ENCODE assay signal across 8 cellular contexts in the genomic region with DNA sequence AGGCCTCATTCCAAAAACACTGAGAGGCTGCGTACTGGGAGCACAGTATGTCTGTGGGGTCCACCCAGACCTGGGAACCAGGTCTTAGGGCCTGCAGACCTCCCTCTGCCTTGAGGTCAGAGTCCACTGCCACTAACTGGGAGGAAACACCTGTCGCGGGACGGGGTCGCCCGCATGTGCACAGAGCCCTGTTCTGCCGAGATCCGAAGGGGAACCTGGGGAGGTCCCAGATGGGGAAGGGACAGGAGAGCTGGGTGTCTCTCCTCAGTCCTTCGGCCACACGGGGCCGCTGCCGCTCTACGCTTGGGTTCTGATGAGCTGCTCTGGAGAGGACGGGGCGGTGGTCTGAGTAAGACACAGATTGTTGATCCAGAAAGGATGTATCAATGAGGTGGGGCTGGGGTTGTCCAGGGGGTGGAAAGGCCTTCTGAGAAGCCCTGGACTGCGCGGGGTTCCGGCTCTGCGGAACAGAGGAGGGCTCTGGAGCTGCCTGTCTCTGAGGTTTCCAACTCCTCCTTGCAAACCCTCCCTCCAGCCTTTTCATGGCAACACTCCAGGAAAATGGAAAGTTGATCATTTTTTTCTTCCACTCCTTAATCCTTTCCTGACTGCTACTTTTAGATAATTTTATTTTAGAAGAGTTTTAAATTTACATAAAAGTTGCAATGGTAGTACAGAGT. TPM values are rescaled to one million over a fixed set of nuclear protein-coding genes. Genes with fewer than 3 reads are reported as not detected.
A peak's percentile ranks its signal among the peaks of the same experiment; 100 is the strongest.
DNase-seq lines count a peak whose midpoint lies in the region; ATAC-seq and TF ChIP-seq lines count a peak whose summit lies in the region.
"Not testable (repeated sequence)": the region's sequence is repeated elsewhere in the genome, so short reads cannot be mapped to it uniquely, and the experiment has no call there.

No MANE protein-coding gene starts in this region.

- not testable (repeated sequence) for H3K36me3 ChIP-seq in HUES6 (ENCODE audit: control insufficient read depth, insufficient read depth, low read length); iPS DF 6.9 (ENCODE audit: control insufficient read depth, insufficient read depth, low read length); aorta (ENCODE audit: control insufficient read depth in 1 of 2, insufficient read depth in 2 of 2, low read length in 1 of 2)

- not testable (repeated sequence) for H3K27ac ChIP-seq in HUES6 (ENCODE audit: low read depth, low read length); iPS DF 6.9 (ENCODE audit: low read length); aorta (ENCODE audit: low read depth in 1 of 2, low read length in 2 of 2)

- in situ Hi-C loops in GM13976 (cut with MboI; ENCODE audit: low sequenced_read_pairs, unreplicated experiment); T47D (cut with HindIII; ENCODE audit: low pct_unique_long_range_greater_than_20kb, low sequenced_read_pairs): not testable (repeated sequence)

- H3K4me3 ChIP-seq in HUES6 (ENCODE audit: low read depth, low read length) (peak overlapping the region; percentile 60), iPS DF 6.9 (ENCODE audit: low read length) (peak overlapping the region; percentile 11; the same call in 1 of the 2 replicates)
- not testable (repeated sequence) for H3K4me3 ChIP-seq in aorta (ENCODE audit: low read length in 2 of 2)

- DNase-seq in GM13976 (ENCODE audit: low spot score) (peak; percentile 87), T47D (ENCODE audit: low read depth in 1 of 2, low spot score in 1 of 2) (peak; percentile 63 to 75), sciatic nerve (ENCODE audit: low spot score) (peak; percentile 86), aorta (peak; percentile 88 to 91)
- DNase-seq in NK-92 treated with Interleukin-12 subunit alpha and Interleukin-12 subunit beta, amount 100 ng/mL, for 24 hours (lab: John Stamatoyannopoulos, UW): peak; percentile 61
- DNase-seq in activated CD4-positive, alpha-beta T cell treated with anti-CD3 and anti-CD28 coated beads for 4 hours: peak; percentile 81 to 87
- DNase-seq in iPS DF 6.9 (ENCODE audit: low read depth, low spot score): not testable (repeated sequence)

- H3K9me3 ChIP-seq in HUES6 (ENCODE audit: control insufficient read depth, insufficient read depth, low read depth, low read length); iPS DF 6.9 (ENCODE audit: control insufficient read depth, insufficient read depth, low read length); aorta (ENCODE audit: control insufficient read depth, low read length): not testable (repeated sequence)

- not testable (repeated sequence) for H3K9ac ChIP-seq in HUES6 (ENCODE audit: low read length)

- peak; percentile 86 for TF ChIP-seq CTCF in GM13976 (IDR thresholded peaks at IDR 0.05; ENCODE audit: borderline replicate concordance, control extremely low read depth, extremely low read depth, insufficient read depth, missing control alignments)

- no CpG with 5 or more reads among the region's 19 CpGs for WGBS in iPS DF 6.9 (ENCODE audit: insufficient coverage, insufficient read length)
- WGBS in aorta, 2 donors: 1% methylated on average over 19 of the region's 19 CpGs

- H3K4me1 ChIP-seq in HUES6 (ENCODE audit: control insufficient read depth, insufficient read depth, low read length); iPS DF 6.9 (ENCODE audit: control insufficient read depth, insufficient read depth, low read length); aorta (ENCODE audit: control insufficient read depth in 1 of 2, insufficient read depth in 2 of 2, low read length in 2 of 2): not testable (repeated sequence)

- peak; percentile 93 for ATAC-seq in sciatic nerve
- peak; percentile 93 for ATAC-seq in aorta (ENCODE audit: low FRiP score)

- intact Hi-C loops in sciatic nerve (cut with DNase I): not testable (repeated sequence)
- intact Hi-C loops in aorta (cut with DNase I): loop anchor here (2.0 to 5.0 kb wide), 3 partner anchors 50 to 115 kb away; no protein-coding TSS in a partner anchor

- peaks cover 62% of the 10 kb centered on the region for H3K27me3 ChIP-seq in HUES6 (ENCODE audit: control insufficient read depth, insufficient read depth, low read length)
- H3K27me3 ChIP-seq in iPS DF 6.9 (ENCODE audit: control insufficient read depth, insufficient read depth, low read length): peaks cover 14% of the 10 kb centered on the region; the same call in 1 of the 2 replicates
- H3K27me3 ChIP-seq in aorta (ENCODE audit: control insufficient read depth in 1 of 2, insufficient read depth in 2 of 2, low read length in 1 of 2): not testable (repeated sequence)

RNA-seq across cellular contexts. Expression of gene HLA-E, which starts 7.2 kb away (rescaled TPM):
- total RNA-seq in sciatic nerve (546 TPM), aorta (100 to 1,000 TPM; 373 to 506 TPM)
- 100 to 1,000 TPM; 148 to 328 TPM for polyA plus RNA-seq in aorta
